In genomic region chr16:15778204-15778743, GRCh38 we compare ENCODE assay signal across 17 cellular contexts.
A peak's percentile ranks its signal among the peaks of the same experiment; 100 is the strongest.
DNase-seq lines count a peak whose midpoint lies in the region; ATAC-seq and TF ChIP-seq lines count a peak whose summit lies in the region.
"Had no signal": no experiment of that assay in that cellular context is flagged by ENCODE, and none has a peak within 500 bp of the region (broad histone marks: within the 10 kb centered on the region; RNA-seq: fewer than 3 reads in every experiment).

No MANE protein-coding gene starts in this region.

- H3K4me1 ChIP-seq in HCT116 (ENCODE audit: control insufficient read depth in 1 of 2, insufficient read depth in 2 of 2, low read length in 2 of 2) (no peaks in the 10 kb centered on the region; a peak in 1 of 4 replicates), ascending aorta (peaks cover 3 to 29% of the 10 kb centered on the region in 2 donors), neural progenitor cell (peaks cover 5% of the 10 kb centered on the region), thoracic aorta (ENCODE audit: control insufficient read depth in 1 of 2, low read depth in 2 of 2) (peaks cover 10 to 78% of the 10 kb centered on the region in 2 donors), adrenal gland (replicated peaks in 1 of 2) (no peaks in the 10 kb centered on the region)
- H3K4me1 ChIP-seq: Caco-2 had no signal

- no peak overlapping the region for H3K9ac ChIP-seq in HCT116 (ENCODE audit: low read length)
- no peak overlapping the region for H3K9ac ChIP-seq in neural progenitor cell

- H3K4me2 ChIP-seq in HCT116 (ENCODE audit: low read length): no peak overlapping the region
- H3K4me2 ChIP-seq in neural progenitor cell: no peak overlapping the region

- BruUV-seq in HCT116 (replicated peaks; lab: Mats Ljungman, UMichigan): no TSS peak

- no peaks in the 10 kb centered on the region for H3K79me2 ChIP-seq in HCT116 (ENCODE audit: insufficient read depth, low read length)
- no peaks in the 10 kb centered on the region for H3K79me2 ChIP-seq in neural progenitor cell (ENCODE audit: low read depth)

- 75 to 91% (median 83%) methylated on average over 8 of the region's 8 CpGs for WGBS in adrenal gland, 4 donors

- H3F3A ChIP-seq in neural progenitor cell (ENCODE audit: low read depth): no peaks in the 10 kb centered on the region

- no peaks in the 10 kb centered on the region for H3K36me3 Mint-ChIP-seq in neural progenitor cell
- H3K36me3 Mint-ChIP-seq: CD4-positive, alpha-beta memory T cell had no signal

- POLR2A ChIA-PET in HCT116 (lab: Charles Lee): interaction anchor here (1.1 kb wide), 1 partner anchor 44 kb away, joined by 3 read pairs; no protein-coding TSS in a partner anchor

- H3K9me2 ChIP-seq in HCT116 (ENCODE audit: insufficient read depth): no peaks in the 10 kb centered on the region

- no peak overlapping the region for H3K27ac Mint-ChIP-seq in neural progenitor cell
- H3K27ac Mint-ChIP-seq: CD4-positive, alpha-beta memory T cell had no signal

- ATAC-seq in HCT116 (0 out of 2 replicates have a peak, but pooled peaks have one; percentile 7), thoracic aorta (ENCODE audit: insufficient number of reproducible peaks, low FRiP score, low read depth) (no peak)
- ATAC-seq: Right ventricle myocardium inferior had no signal

- H3K27me3 ChIP-seq in HCT116 (ENCODE audit: insufficient read depth, low read length) (no peaks in the 10 kb centered on the region), ascending aorta (no peaks in the 10 kb centered on the region), neural progenitor cell (no peaks in the 10 kb centered on the region), thoracic aorta (replicated peaks; ENCODE audit: insufficient read depth) (no peaks in the 10 kb centered on the region), adrenal gland (no peaks in the 10 kb centered on the region)

- H3K36me3 ChIP-seq in HCT116 (ENCODE audit: control insufficient read depth in 1 of 2, insufficient read depth in 2 of 2, low read length in 2 of 2): no peaks in the 10 kb centered on the region
- peaks cover 78 to 92% of the 10 kb centered on the region in 2 donors for H3K36me3 ChIP-seq in ascending aorta
- H3K36me3 ChIP-seq in neural progenitor cell: no peaks in the 10 kb centered on the region
- H3K36me3 ChIP-seq in thoracic aorta: peaks cover 80% of the 10 kb centered on the region
- no peaks in the 10 kb centered on the region for H3K36me3 ChIP-seq in adrenal gland (replicated peaks in 1 of 2)
- H3K36me3 ChIP-seq: HAP-1 had no signal

- H2AFZ ChIP-seq in HCT116 (ENCODE audit: low read depth, low read length, poor library complexity, severe bottlenecking) (peak overlapping the region; percentile 80), neural progenitor cell (replicated peaks) (peak overlapping the region; percentile 53)

- peaks cover 11% of the 10 kb centered on the region for H3K4me1 Mint-ChIP-seq in neural progenitor cell
- H3K4me1 Mint-ChIP-seq: CD4-positive, alpha-beta memory T cell had no signal

- intact Hi-C loops in HCT116 (cut with micrococcal nuclease): no loop called here
- intact Hi-C loops in ascending aorta (cut with DNase I): loop anchor here (5.0 kb wide), 1 partner anchor 44 kb away; no protein-coding TSS in a partner anchor
- intact Hi-C loops in adrenal gland (cut with DNase I): no loop called here

- no peaks in the 10 kb centered on the region for H3K9me3 Mint-ChIP-seq in neural progenitor cell
- H3K9me3 Mint-ChIP-seq: CD4-positive, alpha-beta memory T cell had no signal

- TF ChIP-seq RAD21 in HCT116 (IDR thresholded peaks at IDR 0.05; ENCODE audit: low read depth): no peak

- RAD21 ChIA-PET in HCT116 (lab: Charles Lee; ENCODE audit: low non-redundant PET in 1 of 2, low total read pairs in 2 of 2, uncharacterized antibody in 2 of 2, unreplicated experiment in 2 of 2): interaction anchor here (1.0 to 1.1 kb wide), 2 partner anchors 44 to 350 kb away, joined by 4 read pairs; no protein-coding TSS in a partner anchor

- TF ChIP-seq CTCF in HCT116 (IDR thresholded peaks at IDR 0.05 in 2 of 3, conservative IDR thresholded peaks at IDR 0.05 in 1 of 3; ENCODE audit: borderline replicate concordance in 1 of 3, insufficient read depth in 1 of 3, low read depth in 2 of 3, low read length in 2 of 3) (no peak), ascending aorta (IDR thresholded peaks at IDR 0.05) (no peak), neural progenitor cell (IDR thresholded peaks at IDR 0.05) (no peak), thoracic aorta (IDR thresholded peaks at IDR 0.05) (no peak), adrenal gland (IDR thresholded peaks at IDR 0.05) (no peak)

- no peaks in the 10 kb centered on the region for H4K20me1 ChIP-seq in HCT116 (ENCODE audit: insufficient read depth)
- no peaks in the 10 kb centered on the region for H4K20me1 ChIP-seq in neural progenitor cell (ENCODE audit: low read depth)

- no peak for TF ChIP-seq POLR2A in HCT116 (IDR thresholded peaks at IDR 0.05; ENCODE audit: borderline replicate concordance, extremely low read depth, insufficient read depth, insufficient read length)
- TF ChIP-seq POLR2A in adrenal gland (IDR thresholded peaks at IDR 0.05): no peak

- H3K4me3 ChIP-seq in HCT116 (replicated peaks in 1 of 2; ENCODE audit: low read depth in 1 of 2, low read length in 2 of 2) (no peak overlapping the region), ascending aorta (no peak overlapping the region), neural progenitor cell (no peak overlapping the region), thoracic aorta (no peak overlapping the region), adrenal gland (no peak overlapping the region)
- H3K4me3 ChIP-seq: GM12878, HAP-1 had no signal

- peaks cover 7% of the 10 kb centered on the region for H3K27me3 Mint-ChIP-seq in neural progenitor cell (ENCODE audit: insufficient read depth, low read depth)

- CTCF ChIA-PET in HCT116 (lab: Charles Lee): interaction anchor here (0.8 to 2.9 kb wide), 7 partner anchors 11 to 417 kb away, joined by 3 to 38 read pairs (median 4); no protein-coding TSS in a partner anchor

- H3K4me3 Mint-ChIP-seq in neural progenitor cell: no peak overlapping the region
- H3K4me3 Mint-ChIP-seq: CD4-positive, alpha-beta memory T cell had no signal

- H3K9me3 ChIP-seq in HCT116 (ENCODE audit: control insufficient read depth in 1 of 2, insufficient read depth in 1 of 2, low read depth in 1 of 2, low read length in 2 of 2): no peaks in the 10 kb centered on the region
- H3K9me3 ChIP-seq in ascending aorta: no peaks in the 10 kb centered on the region
- no peaks in the 10 kb centered on the region for H3K9me3 ChIP-seq in neural progenitor cell (ENCODE audit: low read depth)
- no peaks in the 10 kb centered on the region for H3K9me3 ChIP-seq in thoracic aorta
- H3K9me3 ChIP-seq in adrenal gland (replicated peaks in 1 of 3): no peaks in the 10 kb centered on the region
- H3K9me3 ChIP-seq: Caco-2, HAP-1 had no signal

- H3K27ac ChIP-seq in HCT116 (ENCODE audit: low read depth, low read length): no peak overlapping the region
- H3K27ac ChIP-seq in ascending aorta: peak overlapping the region; percentile 52 to 54
- no peak overlapping the region for H3K27ac ChIP-seq in neural progenitor cell
- H3K27ac ChIP-seq in thoracic aorta: peak overlapping the region; percentile 5 to 67
- H3K27ac ChIP-seq in adrenal gland: no peak overlapping the region
- H3K27ac ChIP-seq: HL-60 had no signal

- no peak for DNase-seq in HCT116 (ENCODE audit: low read depth, low spot score)
- no peak for DNase-seq in ascending aorta (ENCODE audit: low spot score in 2 of 2)
- no peak for DNase-seq in neural progenitor cell (ENCODE audit: low spot score)
- no peak for DNase-seq in thoracic aorta (ENCODE audit: low spot score)
- DNase-seq in adrenal gland: no peak
- DNase-seq in DMS79 (lab: John Stamatoyannopoulos, UW): no peak
- DNase-seq in effector CD4-positive, alpha-beta T cell: no peak
- DNase-seq: CD4-positive, alpha-beta memory T cell; KG1; NCI-H1436 treated with DMSO at 0.1 percent for 48 hours; NCI-H2029; NCI-H774 had no signal

TF ChIP-seq in HCT116, 20 proteins besides CTCF, POLR2A, EP300 and RAD21 (continues in another document):
- no peak for TF ChIP-seq ZBTB33 (IDR thresholded peaks at IDR 0.05; ENCODE audit: extremely low read depth, insufficient replicate concordance, low read length)
- TF ChIP-seq ELF1 (IDR thresholded peaks at IDR 0.05; ENCODE audit: borderline replicate concordance, low read depth): no peak
- TF ChIP-seq POLR2AphosphoS5 (IDR thresholded peaks at IDR 0.05; ENCODE audit: low read depth, low read length): no peak
- no peak for TF ChIP-seq CEBPB (IDR thresholded peaks at IDR 0.05; ENCODE audit: low read depth)
- TF ChIP-seq EGR1 (IDR thresholded peaks at IDR 0.05; ENCODE audit: low read depth): no peak
- no peak for TF ChIP-seq CBX3 (IDR thresholded peaks at IDR 0.05; ENCODE audit: low read depth)
- no peak for TF ChIP-seq EZH2 (IDR thresholded peaks at IDR 0.05)
- TF ChIP-seq ZNF274 (IDR thresholded peaks at IDR 0.05; ENCODE audit: low read depth, low read length): no peak
- no peak for TF ChIP-seq YY1 (IDR thresholded peaks at IDR 0.05; ENCODE audit: extremely low read depth, insufficient replicate concordance, low read depth, low read length)
- no peak for TF ChIP-seq ZFX (IDR thresholded peaks at IDR 0.05)

Comparison
In these comparisons a context has a peak if more than half of its experiments do, and no peak if none do; other contexts are left out.
1. H3K27ac ChIP-seq: peak in ascending aorta (2 of 2) and thoracic aorta (2 of 2); none in HCT116 (single experiment), neural progenitor cell (single experiment) and adrenal gland (0 of 5).